1 cellular context compared by ENCODE assay signal in genomic region chr9:136424750-136425362, GRCh38.
TF ChIP-seq lines count a peak whose summit lies in the region.

No MANE protein-coding gene starts in this region.

TF ChIP-seq in GM23338, 12 proteins besides CTCF, POLR2A, EP300 and RAD21:
- no peak for TF ChIP-seq CREB1 (CRISPR knock-in tag; IDR thresholded peaks at IDR 0.05; ENCODE audit: low read depth)
- TF ChIP-seq ZNF114 (CRISPR knock-in tag; IDR thresholded peaks at IDR 0.05) = no peak
TF ChIP-seq in GM23338: peak in this region for 0.
